1 cellular context compared by ENCODE assay signal in the genomic region with DNA sequence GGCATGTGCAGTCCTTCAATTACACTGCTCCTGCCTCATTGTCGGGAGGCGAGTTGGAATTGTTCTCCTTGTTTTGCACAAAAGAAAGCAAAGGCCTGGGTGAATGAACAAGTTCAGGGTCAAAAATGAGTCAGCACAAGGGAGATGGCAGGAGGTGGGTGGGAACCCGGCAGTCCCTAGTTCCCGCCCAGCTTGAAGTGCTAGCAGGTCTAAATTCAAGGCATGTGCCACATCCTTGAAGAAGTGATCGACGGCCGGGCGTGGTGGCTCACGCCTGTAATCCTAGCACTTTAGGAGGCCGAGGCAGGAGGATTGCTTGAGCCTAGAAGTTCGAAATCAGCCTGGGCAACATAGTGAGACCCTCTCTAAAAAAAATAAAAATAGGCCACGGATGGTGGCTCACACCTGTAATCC.
TF ChIP-seq lines count a peak whose summit lies in the region.

No MANE protein-coding gene starts in this region.

TF ChIP-seq in K562, 482 proteins besides CTCF, POLR2A, EP300 and RAD21 (continued from another document and continues in another):
- TF ChIP-seq, protein P1, sequence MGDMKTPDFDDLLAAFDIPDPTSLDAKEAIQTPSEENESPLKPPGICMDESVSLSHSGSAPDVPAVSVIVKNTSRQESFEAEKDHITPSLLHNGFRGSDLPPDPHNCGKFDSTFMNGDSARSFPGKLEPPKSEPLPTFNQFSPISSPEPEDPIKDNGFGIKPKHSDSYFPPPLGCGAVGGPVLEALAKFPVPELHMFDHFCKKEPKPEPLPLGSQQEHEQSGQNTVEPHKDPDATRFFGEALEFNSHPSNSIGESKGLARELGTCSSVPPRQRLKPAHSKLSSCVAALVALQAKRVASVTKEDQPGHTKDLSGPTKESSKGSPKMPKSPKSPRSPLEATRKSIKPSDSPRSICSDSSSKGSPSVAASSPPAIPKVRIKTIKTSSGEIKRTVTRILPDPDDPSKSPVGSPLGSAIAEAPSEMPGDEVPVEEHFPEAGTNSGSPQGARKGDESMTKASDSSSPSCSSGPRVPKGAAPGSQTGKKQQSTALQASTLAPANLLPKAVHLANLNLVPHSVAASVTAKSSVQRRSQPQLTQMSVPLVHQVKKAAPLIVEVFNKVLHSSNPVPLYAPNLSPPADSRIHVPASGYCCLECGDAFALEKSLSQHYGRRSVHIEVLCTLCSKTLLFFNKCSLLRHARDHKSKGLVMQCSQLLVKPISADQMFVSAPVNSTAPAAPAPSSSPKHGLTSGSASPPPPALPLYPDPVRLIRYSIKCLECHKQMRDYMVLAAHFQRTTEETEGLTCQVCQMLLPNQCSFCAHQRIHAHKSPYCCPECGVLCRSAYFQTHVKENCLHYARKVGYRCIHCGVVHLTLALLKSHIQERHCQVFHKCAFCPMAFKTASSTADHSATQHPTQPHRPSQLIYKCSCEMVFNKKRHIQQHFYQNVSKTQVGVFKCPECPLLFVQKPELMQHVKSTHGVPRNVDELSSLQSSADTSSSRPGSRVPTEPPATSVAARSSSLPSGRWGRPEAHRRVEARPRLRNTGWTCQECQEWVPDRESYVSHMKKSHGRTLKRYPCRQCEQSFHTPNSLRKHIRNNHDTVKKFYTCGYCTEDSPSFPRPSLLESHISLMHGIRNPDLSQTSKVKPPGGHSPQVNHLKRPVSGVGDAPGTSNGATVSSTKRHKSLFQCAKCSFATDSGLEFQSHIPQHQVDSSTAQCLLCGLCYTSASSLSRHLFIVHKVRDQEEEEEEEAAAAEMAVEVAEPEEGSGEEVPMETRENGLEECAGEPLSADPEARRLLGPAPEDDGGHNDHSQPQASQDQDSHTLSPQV (IDR thresholded peaks at IDR 0.05): peak; percentile 98
- no peak for TF ChIP-seq SNAPC5 (CRISPR knock-in tag; IDR thresholded peaks at IDR 0.05)
- TF ChIP-seq MEIS2 (IDR thresholded peaks at IDR 0.05; ENCODE audit: partially characterized antibody): no peak
- no peak for TF ChIP-seq ZNF354B (CRISPR knock-in tag; IDR thresholded peaks at IDR 0.05)
- no peak for TF ChIP-seq CBX8 (IDR thresholded peaks at IDR 0.05; ENCODE audit: borderline replicate concordance, extremely low read depth, low read depth, low read length, poor library complexity, severe bottlenecking)
- TF ChIP-seq ZNF444 (CRISPR knock-in tag; IDR thresholded peaks at IDR 0.05): no peak
- TF ChIP-seq SRSF7 (optimal IDR thresholded peaks at IDR 0.05; ENCODE audit: low read depth, low read length): no peak
- no peak for TF ChIP-seq GABPB1 (CRISPR knock-in tag; IDR thresholded peaks at IDR 0.05)
- TF ChIP-seq, protein P2, sequence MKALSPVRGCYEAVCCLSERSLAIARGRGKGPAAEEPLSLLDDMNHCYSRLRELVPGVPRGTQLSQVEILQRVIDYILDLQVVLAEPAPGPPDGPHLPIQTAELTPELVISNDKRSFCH (CRISPR knock-in tag; IDR thresholded peaks at IDR 0.05): no peak
- TF ChIP-seq, protein P2 (tag; IDR thresholded peaks at IDR 0.05): 0 out of 2 replicates have a peak, but pooled peaks have one; percentile 33
- no peak for TF ChIP-seq GABPB2 (CRISPR knock-in tag; conservative IDR thresholded peaks at IDR 0.05)
- TF ChIP-seq CHD7 (IDR thresholded peaks at IDR 0.05; ENCODE audit: low read depth, low read length): no peak
- TF ChIP-seq SUPT5H (IDR thresholded peaks at IDR 0.05): no peak
- no peak for TF ChIP-seq RERE (CRISPR knock-in tag; IDR thresholded peaks at IDR 0.05; ENCODE audit: borderline replicate concordance)
- TF ChIP-seq, protein P3, sequence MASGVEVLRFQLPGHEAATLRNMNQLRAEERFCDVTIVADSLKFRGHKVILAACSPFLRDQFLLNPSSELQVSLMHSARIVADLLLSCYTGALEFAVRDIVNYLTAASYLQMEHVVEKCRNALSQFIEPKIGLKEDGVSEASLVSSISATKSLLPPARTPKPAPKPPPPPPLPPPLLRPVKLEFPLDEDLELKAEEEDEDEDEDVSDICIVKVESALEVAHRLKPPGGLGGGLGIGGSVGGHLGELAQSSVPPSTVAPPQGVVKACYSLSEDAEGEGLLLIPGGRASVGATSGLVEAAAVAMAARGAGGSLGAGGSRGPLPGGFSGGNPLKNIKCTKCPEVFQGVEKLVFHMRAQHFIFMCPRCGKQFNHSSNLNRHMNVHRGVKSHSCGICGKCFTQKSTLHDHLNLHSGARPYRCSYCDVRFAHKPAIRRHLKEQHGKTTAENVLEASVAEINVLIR (CRISPR knock-in tag; IDR thresholded peaks at IDR 0.05): no peak
- no peak for TF ChIP-seq CCAR2 (IDR thresholded peaks at IDR 0.05; ENCODE audit: low read depth, low read length)
- TF ChIP-seq TEAD2 (tag; IDR thresholded peaks at IDR 0.05): no peak
- no peak for TF ChIP-seq HBP1 (CRISPR knock-in tag; IDR thresholded peaks at IDR 0.05)
- no peak for TF ChIP-seq SMAD1 (IDR thresholded peaks at IDR 0.05; ENCODE audit: low read depth, low read length, partially characterized antibody)
- TF ChIP-seq IRF1 (CRISPR knock-in tag; IDR thresholded peaks at IDR 0.05; ENCODE audit: borderline replicate concordance): no peak
- TF ChIP-seq ZNF511 (CRISPR knock-in tag; IDR thresholded peaks at IDR 0.05): no peak
- peak; percentile 84 for TF ChIP-seq HDAC2 (IDR thresholded peaks at IDR 0.05)
- TF ChIP-seq CCNT2 (IDR thresholded peaks at IDR 0.05; ENCODE audit: borderline replicate concordance, extremely low read depth, insufficient read length, low read depth, low read length): no peak
- TF ChIP-seq ETV5 (CRISPR knock-in tag; IDR thresholded peaks at IDR 0.05; ENCODE audit: low read depth): peak; percentile 51; the same call in 1 of the 2 replicates
